In genomic region chr9:71691036-71691435, GRCh38 we compare ENCODE assay signal across 18 cellular contexts.
"Had no signal": no experiment of that assay in that cellular context is flagged by ENCODE, and none has a peak within 500 bp of the region (broad histone marks: within the 10 kb centered on the region; RNA-seq: fewer than 3 reads in every experiment).

No MANE protein-coding gene starts in this region.

- H3K4me1 ChIP-seq: colonic mucosa, tibial artery, vagina had no signal

- H3K27me3 Mint-ChIP-seq: activated naive CD4-positive, alpha-beta T cell treated with anti-CD3 and anti-CD28 coated beads, Interleukin-2, amount 50 U/mL, for 24 hours; naive thymus-derived CD8-positive, alpha-beta T cell; T-cell had no signal

- H3K4me3 Mint-ChIP-seq: activated naive CD4-positive, alpha-beta T cell treated with anti-CD3 and anti-CD28 coated beads, Interleukin-2, amount 50 U/mL, for 24 hours; immature natural killer cell; naive thymus-derived CD8-positive, alpha-beta T cell; T-cell had no signal

- H3K27ac ChIP-seq: colonic mucosa, tibial artery, vagina had no signal

- H3K9me3 Mint-ChIP-seq: activated naive CD4-positive, alpha-beta T cell treated with anti-CD3 and anti-CD28 coated beads, Interleukin-2, amount 50 U/mL, for 24 hours; immature natural killer cell; naive thymus-derived CD8-positive, alpha-beta T cell; T-cell had no signal

- DNase-seq: activated effector memory CD4-positive, alpha-beta T cell treated with Interleukin-2 at 50 U/mL for 16 hours; activated T-cell treated with anti-CD3 and anti-CD28 coated beads for 4 hours; amniotic stem cell; central memory CD4-positive, alpha-beta T cell; colonic mucosa; foreskin melanocyte; immature natural killer cell; naive thymus-derived CD8-positive, alpha-beta T cell; stimulated activated CD4-positive, alpha-beta T cell treated with anti-CD3 and anti-CD28 coated beads, Interleukin-15, amount 100 ng/mL, for 24 hours; stimulated activated CD4-positive, alpha-beta T cell treated with anti-CD3 and anti-CD28 coated beads, Interleukin-4, amount 100 ng/mL, for 24 hours; stimulated activated naive CD4-positive, alpha-beta T cell; T-cell; T-helper 9 cell; tibial artery had no signal

- ATAC-seq: activated CD4-positive, CD25-positive, alpha-beta regulatory T cell treated with anti-CD3 and anti-CD28 coated beads, Interleukin-2, amount 50 U/mL, for 24 hours; naive thymus-derived CD8-positive, alpha-beta T cell; T-cell had no signal

- H3K4me3 ChIP-seq: colonic mucosa, lung, tibial artery, vagina had no signal

- H3K27me3 ChIP-seq: colonic mucosa, tibial artery, vagina had no signal

- H3K9me3 ChIP-seq: colonic mucosa, tibial artery, vagina had no signal
